Comparison of ENCODE assay signal across 11 cellular contexts in genomic region chr2:73851274-73851673, GRCh38. TPM values are rescaled to one million over a fixed set of nuclear protein-coding genes. Genes with fewer than 3 reads are reported as not detected.
A peak's percentile ranks its signal among the peaks of the same experiment; 100 is the strongest.
DNase-seq lines count a peak whose midpoint lies in the region; ATAC-seq and TF ChIP-seq lines count a peak whose summit lies in the region.
"Had no signal": no experiment of that assay in that cellular context is flagged by ENCODE, and none has a peak within 500 bp of the region (broad histone marks: within the 10 kb centered on the region; RNA-seq: fewer than 3 reads in every experiment).

No MANE protein-coding gene starts in this region.

- H3K27me3 Mint-ChIP-seq in activated naive CD8-positive, alpha-beta T cell, result no peaks in the 10 kb centered on the region

- H3K9me3 Mint-ChIP-seq in activated naive CD8-positive, alpha-beta T cell (ENCODE audit: low read depth), result no peaks in the 10 kb centered on the region

- TF ChIP-seq EP300 in Ishikawa (IDR thresholded peaks at IDR 0.05; ENCODE audit: borderline replicate concordance), result no peak

- TF ChIP-seq RAD21 in Ishikawa (IDR thresholded peaks at IDR 0.05; ENCODE audit: low read depth), result peak; percentile 53

- no peak for DNase-seq in GM06990 (ENCODE audit: extremely low read depth, insufficient read length)
- peak; percentile 16 for DNase-seq in mucosa of gallbladder (ENCODE audit: low spot score)
- no peak for DNase-seq in SK-N-DZ (ENCODE audit: low spot score)
- DNase-seq in activated CD4-positive, alpha-beta T cell treated with anti-CD3 and anti-CD28 coated beads for 1 hour, result no peak
- DNase-seq: central memory CD4-positive, alpha-beta T cell; NCI-H2029; testis had no signal

- H3K4me3 Mint-ChIP-seq in activated naive CD8-positive, alpha-beta T cell, result no peak overlapping the region

- peaks cover 16% of the 10 kb centered on the region for H3K36me3 Mint-ChIP-seq in activated naive CD8-positive, alpha-beta T cell

- H3K36me3 ChIP-seq in GM06990 (ENCODE audit: control insufficient read depth, insufficient read depth, low read length), result peaks cover 16% of the 10 kb centered on the region

- H3K27ac Mint-ChIP-seq in activated naive CD8-positive, alpha-beta T cell, result peak overlapping the region; percentile 42

- no peak overlapping the region for H3K4me3 ChIP-seq in GM06990 (replicated peaks; ENCODE audit: low read depth, low read length)
- H3K4me3 ChIP-seq: skin epidermis, testis had no signal

- peaks cover 10% of the 10 kb centered on the region for H3K4me1 Mint-ChIP-seq in activated naive CD8-positive, alpha-beta T cell (ENCODE audit: low read depth)

- no peak for ATAC-seq in GM19328 (IDR thresholded peaks at IDR 0.05; ENCODE audit: unreplicated experiment)

- peak; percentile 41 for TF ChIP-seq CTCF in GM06990 (IDR thresholded peaks at IDR 0.05; ENCODE audit: insufficient read depth, low read length, poor library complexity, severe bottlenecking)

- H3K27me3 ChIP-seq in GM06990 (replicated peaks; ENCODE audit: control insufficient read depth, insufficient read depth, low read length), result no peaks in the 10 kb centered on the region
- H3K27me3 ChIP-seq: testis had no signal

TF ChIP-seq in Ishikawa, 13 proteins besides CTCF, POLR2A, EP300 and RAD21:
- TF ChIP-seq YY1 (IDR thresholded peaks at IDR 0.05; ENCODE audit: low read depth) (no peak), TCF12 (IDR thresholded peaks at IDR 0.05; ENCODE audit: low read depth) (no peak), USF1 (IDR thresholded peaks at IDR 0.05) (no peak), EGR1 (IDR thresholded peaks at IDR 0.05) (no peak), FOXM1 (IDR thresholded peaks at IDR 0.05; ENCODE audit: borderline replicate concordance, low read depth) (no peak), TEAD4 (IDR thresholded peaks at IDR 0.05) (no peak), CREB1 (IDR thresholded peaks at IDR 0.05; ENCODE audit: low read depth) (no peak), CEBPB (IDR thresholded peaks at IDR 0.05) (no peak), MAX (IDR thresholded peaks at IDR 0.05) (no peak), ZBTB7A (IDR thresholded peaks at IDR 0.05; ENCODE audit: low read depth) (no peak), TAF1 (IDR thresholded peaks at IDR 0.05; ENCODE audit: low read depth) (no peak), NFIC (IDR thresholded peaks at IDR 0.05) (no peak), REST (IDR thresholded peaks at IDR 0.05; ENCODE audit: low read depth) (no peak)
TF ChIP-seq in Ishikawa: peak in this region for 0.

RNA-seq across cellular contexts. Expression of gene STAMBP, which starts 22.5 kb away (rescaled TPM):
- total RNA-seq in mucosa of gallbladder, result 49.0 TPM
- polyA plus RNA-seq in SK-N-DZ (2014; cell fraction: cytosol; rRNA removed), result 53.0 and 65.2 TPM in 2 replicates
- polyA plus RNA-seq in SK-N-DZ (2014; cell fraction: nucleus; rRNA removed), result 43.2 and 70.2 TPM in 2 replicates

RNA-seq across cellular contexts. Expression of gene ACTG2, which starts 41.5 kb away (rescaled TPM):
- total RNA-seq in mucosa of gallbladder, result 2,669 TPM
- not detected in 2 replicates for polyA plus RNA-seq in SK-N-DZ (2014; cell fraction: cytosol; rRNA removed)
- not detected in 2 replicates for polyA plus RNA-seq in SK-N-DZ (2014; cell fraction: nucleus; rRNA removed)
